Comparison of ENCODE assay signal across 19 cellular contexts in the genomic region with DNA sequence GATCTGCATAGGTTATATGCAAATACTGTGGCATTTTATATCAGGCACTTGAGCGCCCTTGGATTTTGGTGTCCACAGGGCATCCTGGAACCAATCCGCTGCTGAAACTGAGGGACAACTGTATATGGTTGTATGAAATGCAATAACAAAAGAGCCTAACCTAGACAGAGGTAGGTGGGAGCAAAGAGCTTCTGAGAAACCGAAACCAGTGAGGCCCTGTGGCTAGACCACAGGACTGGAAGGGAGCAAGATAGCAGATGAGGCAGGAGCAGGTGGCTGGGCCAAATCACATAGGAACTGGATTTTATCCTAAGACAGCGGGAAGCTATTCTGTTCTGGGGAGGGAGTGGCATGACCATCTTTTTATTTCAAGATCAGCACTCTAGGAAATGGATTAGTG. TPM values are rescaled to one million over a fixed set of nuclear protein-coding genes. Genes with fewer than 3 reads are reported as not detected.
DNase-seq lines count a peak whose midpoint lies in the region; ATAC-seq, FAIRE-seq and TF ChIP-seq lines count a peak whose summit lies in the region.
"Had no signal": no experiment of that assay in that cellular context is flagged by ENCODE, and none has a peak within 500 bp of the region (broad histone marks: within the 10 kb centered on the region; RNA-seq: fewer than 3 reads in every experiment).

No MANE protein-coding gene starts in this region.

- no peaks in the 10 kb centered on the region for H3K36me3 ChIP-seq in left ventricle myocardium inferior
- H3K36me3 ChIP-seq: left lung, SJCRH30 had no signal

- no peak for FAIRE-seq in H54 (lab: Jason Lieb, UNC)
- FAIRE-seq: A549, K562 had no signal

- H3K36me3 Mint-ChIP-seq in activated CD4-positive, alpha-beta T cell treated with anti-CD3 and anti-CD28 coated beads, Interleukin-2, amount 10 ng/mL, durations not matched to agents 24 days and 14 days (ENCODE audit: low read depth) = no peaks in the 10 kb centered on the region
- H3K36me3 Mint-ChIP-seq in natural killer cell treated with Interleukin-12 subunit alpha and Interleukin-12 subunit beta and Interleukin-15 and Interleukin-18, amount 100 ng/mL, for 72 hours = peaks cover 17% of the 10 kb centered on the region

- no peak overlapping the region for H3K4me3 Mint-ChIP-seq in activated CD4-positive, alpha-beta T cell treated with anti-CD3 and anti-CD28 coated beads, Interleukin-2, amount 10 ng/mL, durations not matched to agents 24 days and 14 days
- peak overlapping the region; percentile 58 for H3K4me3 Mint-ChIP-seq in natural killer cell treated with Interleukin-12 subunit alpha and Interleukin-12 subunit beta and Interleukin-15 and Interleukin-18, amount 100 ng/mL, for 72 hours

- no peak overlapping the region for H3K27ac Mint-ChIP-seq in activated CD4-positive, alpha-beta T cell treated with anti-CD3 and anti-CD28 coated beads, Interleukin-2, amount 10 ng/mL, durations not matched to agents 24 days and 14 days
- H3K27ac Mint-ChIP-seq in natural killer cell treated with Interleukin-12 subunit alpha and Interleukin-12 subunit beta and Interleukin-15 and Interleukin-18, amount 100 ng/mL, for 72 hours = peak overlapping the region in 1 of 2 donors; percentile 6

- no peak for TF ChIP-seq CTCF in left ventricle myocardium inferior (IDR thresholded peaks at IDR 0.05; ENCODE audit: borderline replicate concordance)

- H3K27ac ChIP-seq in left ventricle myocardium inferior (replicated peaks) = no peak overlapping the region
- H3K27ac ChIP-seq: A549, left lung, SJCRH30 had no signal

- intact Hi-C loops in activated CD4-positive, alpha-beta T cell treated with anti-CD3 and anti-CD28 coated beads, Interleukin-2, amount 10 ng/mL, durations not matched to agents 24 days and 14 days (cut with micrococcal nuclease) = no loop called here
- intact Hi-C loops in left ventricle myocardium inferior (cut with micrococcal nuclease) = no loop called here

- H3K27me3 Mint-ChIP-seq in activated CD4-positive, alpha-beta T cell treated with anti-CD3 and anti-CD28 coated beads, Interleukin-2, amount 10 ng/mL, durations not matched to agents 24 days and 14 days = peaks cover 20% of the 10 kb centered on the region
- peaks cover 11 to 20% of the 10 kb centered on the region in 2 donors for H3K27me3 Mint-ChIP-seq in natural killer cell treated with Interleukin-12 subunit alpha and Interleukin-12 subunit beta and Interleukin-15 and Interleukin-18, amount 100 ng/mL, for 72 hours

- H3K4me1 ChIP-seq in left ventricle myocardium inferior = no peaks in the 10 kb centered on the region
- H3K4me1 ChIP-seq: left lung had no signal

- peak; percentile 60 for DNase-seq in activated CD4-positive, alpha-beta T cell treated with anti-CD3 and anti-CD28 coated beads, Interleukin-2, amount 10 ng/mL, durations not matched to agents 24 days and 14 days
- no peak for DNase-seq in activated CD4-positive, alpha-beta T cell treated with anti-CD3 and anti-CD28 coated beads, Interleukin-2, amount 50 U/mL, for 48 hours
- DNase-seq in OCI-M1 (lab: John Stamatoyannopoulos, UW) = peak; percentile 82
- DNase-seq in natural killer cell treated with Interleukin-12 subunit alpha and Interleukin-12 subunit beta and Interleukin-15 and Interleukin-18, amount 100 ng/mL, for 72 hours (ENCODE audit: low spot score) = no peak
- DNase-seq in H54 (ENCODE audit: insufficient read length, low spot score) = no peak
- no peak for DNase-seq in effector CD8-positive, alpha-beta T cell (lab: John Stamatoyannopoulos, UW)
- no peak for DNase-seq in left ventricle myocardium inferior
- DNase-seq: anterior cingulate cortex; C1 segment of cervical spinal cord; effector memory CD4-positive, alpha-beta T cell; glutamatergic neuron; left lung; NCI-H1048; NCI-H2081 treated with DMSO at 0.1 percent for 48 hours; NCI-H510A had no signal

- H3K9me3 ChIP-seq in left ventricle myocardium inferior (replicated peaks) = no peaks in the 10 kb centered on the region
- H3K9me3 ChIP-seq: left lung, SJCRH30 had no signal

- ATAC-seq in HG02642 (IDR thresholded peaks at IDR 0.05; ENCODE audit: poor library complexity, unreplicated experiment) = peak; percentile 53
- peak; percentile 60 to 64 for ATAC-seq in natural killer cell treated with Interleukin-12 subunit alpha and Interleukin-12 subunit beta and Interleukin-15 and Interleukin-18, amount 100 ng/mL, for 72 hours
- ATAC-seq: A549, K562, left lung had no signal

- TF ChIP-seq POLR2A in H54 (IDR thresholded peaks at IDR 0.05; ENCODE audit: low read depth, low read length) = no peak

- peaks cover 27% of the 10 kb centered on the region for H3K9me3 Mint-ChIP-seq in activated CD4-positive, alpha-beta T cell treated with anti-CD3 and anti-CD28 coated beads, Interleukin-2, amount 10 ng/mL, durations not matched to agents 24 days and 14 days
- peaks cover 1% of the 10 kb centered on the region for H3K9me3 Mint-ChIP-seq in natural killer cell treated with Interleukin-12 subunit alpha and Interleukin-12 subunit beta and Interleukin-15 and Interleukin-18, amount 100 ng/mL, for 72 hours

- peaks cover 11% of the 10 kb centered on the region for H3K4me1 Mint-ChIP-seq in activated CD4-positive, alpha-beta T cell treated with anti-CD3 and anti-CD28 coated beads, Interleukin-2, amount 10 ng/mL, durations not matched to agents 24 days and 14 days
- peaks cover 36 to 40% of the 10 kb centered on the region in 2 donors for H3K4me1 Mint-ChIP-seq in natural killer cell treated with Interleukin-12 subunit alpha and Interleukin-12 subunit beta and Interleukin-15 and Interleukin-18, amount 100 ng/mL, for 72 hours (ENCODE audit: low read depth in 2 of 2)

- H3K27me3 ChIP-seq in left ventricle myocardium inferior (ENCODE audit: low read depth) = no peaks in the 10 kb centered on the region
- H3K27me3 ChIP-seq: left lung, SJCRH30 had no signal

- no peak overlapping the region for H3K4me3 ChIP-seq in left ventricle myocardium inferior
- H3K4me3 ChIP-seq: A549, K562, left lung, SJCRH30 had no signal

RNA-seq across cellular contexts. Expression of a gene that starts 30.1 kb away (rescaled TPM):
- 30.5 and 30.6 TPM in 2 replicates for total RNA-seq in activated CD4-positive, alpha-beta T cell treated with anti-CD3 and anti-CD28 coated beads, Interleukin-2, amount 10 ng/mL, durations not matched to agents 24 days and 14 days
- total RNA-seq in natural killer cell treated with Interleukin-12 subunit alpha and Interleukin-12 subunit beta and Interleukin-15 and Interleukin-18, amount 100 ng/mL, for 72 hours = 10 to 100 TPM; 22.8 to 25.7 TPM
- 24.6 TPM for total RNA-seq in left ventricle myocardium inferior

Comparison
In these comparisons a context has a peak if more than half of its experiments do, and no peak if none do; other contexts are left out.
1. DNase-seq: peak in activated CD4-positive, alpha-beta T cell treated with anti-CD3 and anti-CD28 coated beads, Interleukin-2, amount 10 ng/mL, durations not matched to agents 24 days and 14 days (single experiment) and OCI-M1 (single experiment); none in activated CD4-positive, alpha-beta T cell treated with anti-CD3 and anti-CD28 coated beads, Interleukin-2, amount 50 U/mL, for 48 hours (0 of 2), natural killer cell treated with Interleukin-12 subunit alpha and Interleukin-12 subunit beta and Interleukin-15 and Interleukin-18, amount 100 ng/mL, for 72 hours (single experiment), H54 (single experiment), effector CD8-positive, alpha-beta T cell (single experiment) and left ventricle myocardium inferior (single experiment).